ENCODE assay signal across 24 cellular contexts in the genomic region with DNA sequence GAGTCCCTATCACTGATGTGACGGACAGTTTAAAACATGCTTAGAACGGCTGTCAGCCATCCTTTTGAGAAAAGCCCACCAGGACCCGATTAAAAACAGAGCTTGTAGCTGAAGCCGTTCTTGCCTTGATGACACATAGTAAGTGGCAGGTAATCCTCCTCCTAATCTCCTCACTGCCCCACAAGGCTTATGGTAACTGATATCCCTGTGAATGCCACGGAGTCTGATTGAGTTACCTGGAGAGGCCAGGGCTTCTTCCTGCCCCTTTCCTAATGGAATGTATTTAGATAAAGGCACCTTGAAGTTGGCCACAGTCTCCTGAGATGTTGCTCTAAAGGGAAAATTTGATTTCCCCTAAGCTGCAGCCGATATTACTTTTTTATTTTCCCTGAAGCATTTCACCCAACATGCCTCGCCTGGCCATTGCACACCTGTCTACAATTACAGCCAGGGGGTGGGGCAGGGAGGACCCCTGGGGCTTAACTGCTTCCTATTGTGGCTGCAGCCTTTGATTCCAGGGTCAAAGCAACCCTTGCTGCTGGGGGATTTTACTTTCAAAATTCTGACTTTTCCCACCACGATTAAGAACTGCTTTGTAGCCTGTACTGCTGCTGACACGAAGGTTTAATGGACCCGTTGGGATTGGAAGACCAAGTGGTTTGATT.
DNase-seq lines count a peak whose midpoint lies in the region; ATAC-seq, FAIRE-seq and TF ChIP-seq lines count a peak whose summit lies in the region.
"Had no signal": no experiment of that assay in that cellular context is flagged by ENCODE, and none has a peak within 500 bp of the region (broad histone marks: within the 10 kb centered on the region; RNA-seq: fewer than 3 reads in every experiment).

No MANE protein-coding gene starts in this region.

- H3K36me3 ChIP-seq in neuronal stem cell (replicated peaks in 1 of 2; ENCODE audit: control insufficient read depth in 2 of 2, insufficient read depth in 2 of 2, low read length in 2 of 2): no peaks in the 10 kb centered on the region
- no peaks in the 10 kb centered on the region for H3K36me3 ChIP-seq in small intestine (ENCODE audit: control insufficient read depth in 2 of 2, insufficient read depth in 2 of 2, low read length in 2 of 2)
- H3K36me3 ChIP-seq in mucosa of descending colon (ENCODE audit: low read depth): no peaks in the 10 kb centered on the region

- H4K8ac ChIP-seq in neuronal stem cell (ENCODE audit: low read depth, low read length): no peak overlapping the region

- no peak overlapping the region for H2AFZ ChIP-seq in neuronal stem cell (ENCODE audit: low read length)
- H2AFZ ChIP-seq: PC-9 had no signal

- no peak overlapping the region for H2BK120ac ChIP-seq in neuronal stem cell (ENCODE audit: low read depth, low read length)

- no CpG with 5 or more reads among the region's 10 CpGs for WGBS in neuronal stem cell (ENCODE audit: extremely low coverage in 2 of 2, insufficient read length in 2 of 2, insufficient replicate concordance in 1 of 2), 2 donors
- 38 to 62% (median 56%) methylated on average over 10 of the region's 10 CpGs for WGBS in small intestine, 3 donors

- peak overlapping the region; percentile 7 for H3K9ac ChIP-seq in neuronal stem cell (ENCODE audit: low read depth, low read length, poor library complexity)

- no peak overlapping the region for H4K91ac ChIP-seq in neuronal stem cell (ENCODE audit: low read depth, low read length, poor library complexity)

- H3K4me1 ChIP-seq in neuronal stem cell (ENCODE audit: control insufficient read depth in 2 of 2, insufficient read depth in 1 of 2, low read depth in 1 of 2, low read length in 2 of 2): peaks cover 0 to 7% of the 10 kb centered on the region in 2 donors
- no peaks in the 10 kb centered on the region for H3K4me1 ChIP-seq in small intestine (ENCODE audit: control insufficient read depth in 2 of 2, insufficient read depth in 1 of 2, low read depth in 1 of 2, low read length in 1 of 2)
- H3K4me1 ChIP-seq in mucosa of descending colon (ENCODE audit: low read depth): no peaks in the 10 kb centered on the region
- H3K4me1 ChIP-seq: testis had no signal

- H3K18ac ChIP-seq in neuronal stem cell (ENCODE audit: low read length): no peak overlapping the region

- no peaks in the 10 kb centered on the region for H3K9me3 ChIP-seq in neuronal stem cell (replicated peaks in 1 of 2; ENCODE audit: control insufficient read depth in 2 of 2, insufficient read depth in 1 of 2, low read depth in 1 of 2, low read length in 2 of 2)
- H3K9me3 ChIP-seq in small intestine (ENCODE audit: control insufficient read depth, low read depth): no peaks in the 10 kb centered on the region
- no peaks in the 10 kb centered on the region for H3K9me3 ChIP-seq in mucosa of descending colon
- H3K9me3 ChIP-seq: testis had no signal

- H3K4ac ChIP-seq in neuronal stem cell (ENCODE audit: low read length): no peak overlapping the region

- H2BK15ac ChIP-seq in neuronal stem cell (ENCODE audit: low read length): no peak overlapping the region

- no peak overlapping the region for H3K4me2 ChIP-seq in neuronal stem cell (ENCODE audit: insufficient read depth, low read length, poor library complexity, severe bottlenecking)
- H3K4me2 ChIP-seq: PC-9 had no signal

- H3K27me3 ChIP-seq in neuronal stem cell (ENCODE audit: control insufficient read depth in 3 of 3, insufficient read depth in 3 of 3, low read depth in 1 of 3, low read length in 3 of 3) (peaks cover 0 to 10% (median 0%) of the 10 kb centered on the region in 3 experiments), small intestine (ENCODE audit: control insufficient read depth in 2 of 2, insufficient read depth in 2 of 2, low read length in 2 of 2) (peaks cover 0 to 2% of the 10 kb centered on the region in 2 donors)
- H3K27me3 ChIP-seq: testis had no signal

- no peak overlapping the region for H2BK12ac ChIP-seq in neuronal stem cell (ENCODE audit: low read length)

- intact Hi-C loops in mucosa of descending colon (cut with DNase I, micrococcal nuclease): no loop called here

- no peak overlapping the region for H3K14ac ChIP-seq in neuronal stem cell (ENCODE audit: low read length)

- no peak for FAIRE-seq in small intestine (lab: Jason Lieb, UNC)
- FAIRE-seq: islet of Langerhans, urothelium cell line had no signal

- H3K4me3 ChIP-seq in neuronal stem cell (ENCODE audit: low read length in 2 of 2) (no peak overlapping the region), small intestine (ENCODE audit: low read depth in 1 of 2, low read length in 2 of 2) (no peak overlapping the region), mucosa of descending colon (no peak overlapping the region)
- H3K4me3 ChIP-seq: PC-9, testis had no signal

- DNase-seq in NCI-H2171 treated with DMSO at 0.1 percent for 48 hours (lab: John Stamatoyannopoulos, UW) (peak; percentile 3), NCI-H2171 (lab: John Stamatoyannopoulos, UW) (no peak), NCI-H146 (lab: John Stamatoyannopoulos, UW) (peak; percentile 90), NCI-H748 (lab: John Stamatoyannopoulos, UW; ENCODE audit: unreplicated experiment) (peak; percentile 83), neuronal stem cell (ENCODE audit: low spot score) (no peak), small intestine (no peak), mucosa of descending colon (no peak)
- DNase-seq: activated CD4-positive, alpha-beta T cell treated with anti-CD3 and anti-CD28 coated beads for 36 hours; activated naive CD4-positive, alpha-beta T cell; activated T-cell treated with anti-CD3 and anti-CD28 coated beads, Interleukin-2, amount 50 U/mL, for 24 hours; CD4-positive, alpha-beta memory T cell; cerebellar nuclear complex; hippocampal formation; left ventricle myocardium superior; naive thymus-derived CD8-positive, alpha-beta T cell; NK-92 treated with Interleukin-12 subunit alpha and Interleukin-12 subunit beta, amount 100 ng/mL, for 24 hours; PC-9; Right ventricle myocardium superior; stimulated activated naive CD4-positive, alpha-beta T cell treated with Interleukin-2 at 50 U/mL for 16 hours; T-helper 2 cell; testis had no signal

- no peak overlapping the region for H3K27ac ChIP-seq in neuronal stem cell (replicated peaks; ENCODE audit: low read length)
- H3K27ac ChIP-seq in small intestine (ENCODE audit: low read depth in 1 of 2, low read length in 1 of 2): no peak overlapping the region
- H3K27ac ChIP-seq: PC-9, testis had no signal

- H2BK5ac ChIP-seq in neuronal stem cell (ENCODE audit: low read length): no peak overlapping the region

- H2AK5ac ChIP-seq in neuronal stem cell (ENCODE audit: low read depth, low read length): no peak overlapping the region

- H3K79me1 ChIP-seq in neuronal stem cell (ENCODE audit: low read depth, low read length): no peaks in the 10 kb centered on the region

- no peak overlapping the region for H3K23ac ChIP-seq in neuronal stem cell (ENCODE audit: low read depth, low read length, poor library complexity)

- no peak for TF ChIP-seq CTCF in mucosa of descending colon (IDR thresholded peaks at IDR 0.05)

- ATAC-seq in HG03469 (IDR thresholded peaks at IDR 0.05; ENCODE audit: unreplicated experiment) (no peak), mucosa of descending colon (no peak)
- ATAC-seq: activated CD4-positive, alpha-beta T cell treated with anti-CD3 and anti-CD28 coated beads for 36 hours; left ventricle myocardium superior; naive thymus-derived CD8-positive, alpha-beta T cell had no signal

Comparison
In these comparisons a context has a peak if more than half of its experiments do, and no peak if none do; other contexts are left out.
1. DNase-seq: peak in NCI-H2171 treated with DMSO at 0.1 percent for 48 hours (single experiment), NCI-H146 (single experiment) and NCI-H748 (single experiment); none in NCI-H2171 (single experiment), neuronal stem cell (single experiment), small intestine (single experiment) and mucosa of descending colon (0 of 3).